Comparison of ENCODE assay signal across 8 cellular contexts in genomic region chrX:71282514-71283408, GRCh38. TPM values are rescaled to one million over a fixed set of nuclear protein-coding genes. Genes with fewer than 3 reads are reported as not detected.
A peak's percentile ranks its signal among the peaks of the same experiment; 100 is the strongest.
DNase-seq lines count a peak whose midpoint lies in the region; ATAC-seq and TF ChIP-seq lines count a peak whose summit lies in the region.

No MANE protein-coding gene starts in this region.

- H3K36me3 Mint-ChIP-seq in chondrocyte (ENCODE audit: low read depth) (no peaks in the 10 kb centered on the region), memory B cell (no peaks in the 10 kb centered on the region)
- peaks cover 3 to 7% of the 10 kb centered on the region in 2 donors for H3K36me3 Mint-ChIP-seq in stimulated activated naive B cell treated with anti-CD40 and anti-IgM and Interleukin-4, amounts not matched to agents 10 μg/mL and 1 μg/mL and 100 μg/mL, for 72 hours

- ATAC-seq in GM19023 (IDR thresholded peaks at IDR 0.05; ENCODE audit: unreplicated experiment), result peak; percentile 31
- ATAC-seq in HG03342 (IDR thresholded peaks at IDR 0.05; ENCODE audit: unreplicated experiment), result peak; percentile 41
- ATAC-seq in memory B cell (ENCODE audit: low read depth), result peak; percentile 34
- peak; percentile 55 to 59 for ATAC-seq in stimulated activated naive B cell treated with anti-CD40 and anti-IgM and Interleukin-4, amounts not matched to agents 10 μg/mL and 1 μg/mL and 100 μg/mL, for 72 hours (replicated peaks)

- DNase-seq in AG20443 (ENCODE audit: low spot score) (peak; percentile 38), T-helper 2 cell (peak in 3 of 5 experiments; percentile 22 to 76 (median 43)), chondrocyte (ENCODE audit: low spot score) (no peak), memory B cell (ENCODE audit: low spot score in 2 of 2) (no peak), NCI-H69 (lab: John Stamatoyannopoulos, UW) (no peak)
- DNase-seq in stimulated activated naive B cell treated with anti-CD40 and anti-IgM and Interleukin-4, amounts not matched to agents 10 μg/mL and 1 μg/mL and 100 μg/mL, for 72 hours, result no peak

- H3K27me3 Mint-ChIP-seq in chondrocyte (ENCODE audit: low read depth), result no peaks in the 10 kb centered on the region
- H3K27me3 Mint-ChIP-seq in memory B cell, result peaks cover 2% of the 10 kb centered on the region
- no peaks in the 10 kb centered on the region for H3K27me3 Mint-ChIP-seq in stimulated activated naive B cell treated with anti-CD40 and anti-IgM and Interleukin-4, amounts not matched to agents 10 μg/mL and 1 μg/mL and 100 μg/mL, for 72 hours

- no peak for TF ChIP-seq CTCF in chondrocyte (IDR thresholded peaks at IDR 0.05)

- H3K9me3 Mint-ChIP-seq in chondrocyte (ENCODE audit: low read depth) (peaks cover 9% of the 10 kb centered on the region), memory B cell (no peaks in the 10 kb centered on the region)
- H3K9me3 Mint-ChIP-seq in stimulated activated naive B cell treated with anti-CD40 and anti-IgM and Interleukin-4, amounts not matched to agents 10 μg/mL and 1 μg/mL and 100 μg/mL, for 72 hours, result no peaks in the 10 kb centered on the region

- peak overlapping the region; percentile 92 for H3K4me3 Mint-ChIP-seq in chondrocyte (ENCODE audit: unreplicated experiment)
- peak overlapping the region; percentile 95 for H3K4me3 Mint-ChIP-seq in memory B cell
- H3K4me3 Mint-ChIP-seq in stimulated activated naive B cell treated with anti-CD40 and anti-IgM and Interleukin-4, amounts not matched to agents 10 μg/mL and 1 μg/mL and 100 μg/mL, for 72 hours, result peak overlapping the region; percentile 89 to 98

- H3K4me1 Mint-ChIP-seq in chondrocyte (ENCODE audit: low read depth) (peaks cover 23% of the 10 kb centered on the region), memory B cell (peaks cover 7% of the 10 kb centered on the region)
- peaks cover 0 to 2% of the 10 kb centered on the region in 2 donors for H3K4me1 Mint-ChIP-seq in stimulated activated naive B cell treated with anti-CD40 and anti-IgM and Interleukin-4, amounts not matched to agents 10 μg/mL and 1 μg/mL and 100 μg/mL, for 72 hours

- H3K27ac Mint-ChIP-seq in chondrocyte (ENCODE audit: unreplicated experiment) (peak overlapping the region; percentile 100), memory B cell (peak overlapping the region; percentile 99)
- peak overlapping the region; percentile 100 for H3K27ac Mint-ChIP-seq in stimulated activated naive B cell treated with anti-CD40 and anti-IgM and Interleukin-4, amounts not matched to agents 10 μg/mL and 1 μg/mL and 100 μg/mL, for 72 hours

RNA-seq across cellular contexts. Expression of gene NONO, which starts 0.7 kb away (rescaled TPM):
- 319 to 354 TPM (median 341 TPM) in 3 replicates for total RNA-seq in chondrocyte

RNA-seq across cellular contexts. Expression of gene ITGB1BP2, which starts 18.8 kb away (rescaled TPM):
- total RNA-seq in chondrocyte, result 2.1 to 3.2 TPM (median 2.5 TPM) in 3 replicates

RNA-seq across cellular contexts. Expression of gene ZMYM3, which starts 28.8 kb away (rescaled TPM):
- total RNA-seq in chondrocyte, result 31.9 to 35.2 TPM (median 32.1 TPM) in 3 replicates

RNA-seq across cellular contexts. Expression of gene GJB1, which starts 59.7 kb away (rescaled TPM):
- total RNA-seq in chondrocyte, result not detected in 3 replicates

Comparison
In these comparisons a context has a peak if more than half of its experiments do, and no peak if none do; other contexts are left out.
1. DNase-seq: peak in AG20443 (single experiment) and T-helper 2 cell (3 of 5); none in chondrocyte (single experiment), memory B cell (0 of 2), stimulated activated naive B cell treated with anti-CD40 and anti-IgM and Interleukin-4, amounts not matched to agents 10 μg/mL and 1 μg/mL and 100 μg/mL, for 72 hours (single experiment) and NCI-H69 (single experiment).
2. Peak in every context shown above with its lines, with median percentiles within 50 percentile points of each other: ATAC-seq, H3K27ac Mint-ChIP-seq and H3K4me3 Mint-ChIP-seq.